24 cellular contexts compared by ENCODE assay signal in genomic region chr3:117366574-117366973, GRCh38.
DNase-seq lines count a peak whose midpoint lies in the region; ATAC-seq and TF ChIP-seq lines count a peak whose summit lies in the region.
"Had no signal": no experiment of that assay in that cellular context is flagged by ENCODE, and none has a peak within 500 bp of the region (broad histone marks: within the 10 kb centered on the region; RNA-seq: fewer than 3 reads in every experiment).

No MANE protein-coding gene starts in this region.

- H3K27ac ChIP-seq in endodermal cell (ENCODE audit: low read depth, low read length) (no peak overlapping the region), A673 (ENCODE audit: low read depth, low read length, poor library complexity, severe bottlenecking) (no peak overlapping the region), ascending aorta (no peak overlapping the region)
- H3K27ac ChIP-seq: KMS-11, Peyer's patch had no signal

- intact Hi-C loops in A673 (cut with micrococcal nuclease; ENCODE audit: unreplicated experiment): no loop called here
- intact Hi-C loops in ascending aorta (cut with DNase I): no loop called here

- H3K4me1 Mint-ChIP-seq in endodermal cell: peaks cover 9% of the 10 kb centered on the region

- TF ChIP-seq CTCF in endodermal cell (conservative IDR thresholded peaks at IDR 0.05): no peak
- no peak for TF ChIP-seq CTCF in A673 (conservative IDR thresholded peaks at IDR 0.05; ENCODE audit: low read depth, low read length)
- no peak for TF ChIP-seq CTCF in ascending aorta (IDR thresholded peaks at IDR 0.05)

- H3K4me1 ChIP-seq in endodermal cell (ENCODE audit: control insufficient read depth, insufficient read depth, low read length) (peaks cover 14% of the 10 kb centered on the region), A673 (ENCODE audit: insufficient read depth, low read length, poor library complexity, severe bottlenecking) (no peaks in the 10 kb centered on the region), ascending aorta (no peaks in the 10 kb centered on the region)
- H3K4me1 ChIP-seq: Peyer's patch had no signal

- no peak overlapping the region for H3K4me3 Mint-ChIP-seq in endodermal cell
- H3K4me3 Mint-ChIP-seq: CD8-positive, alpha-beta T cell had no signal

- peaks cover 29% of the 10 kb centered on the region for H3K9me3 Mint-ChIP-seq in endodermal cell

- H3K9me3 ChIP-seq in endodermal cell (ENCODE audit: control insufficient read depth, low read length): peaks cover 4% of the 10 kb centered on the region
- H3K9me3 ChIP-seq in A673 (ENCODE audit: low read depth, low read length, poor library complexity, severe bottlenecking): no peaks in the 10 kb centered on the region
- H3K9me3 ChIP-seq in ascending aorta: peaks cover 0 to 3% of the 10 kb centered on the region in 2 donors
- H3K9me3 ChIP-seq: Peyer's patch had no signal

- H3K36me3 Mint-ChIP-seq in endodermal cell (ENCODE audit: low read depth): no peaks in the 10 kb centered on the region
- H3K36me3 Mint-ChIP-seq: CD8-positive, alpha-beta T cell had no signal

- no peaks in the 10 kb centered on the region for H3K27me3 ChIP-seq in endodermal cell (ENCODE audit: control insufficient read depth, insufficient read depth, low read length, poor library complexity, severe bottlenecking)
- no peaks in the 10 kb centered on the region for H3K27me3 ChIP-seq in A673 (replicated peaks; ENCODE audit: insufficient read depth, low read depth, low read length, poor library complexity)
- H3K27me3 ChIP-seq in ascending aorta: no peaks in the 10 kb centered on the region
- H3K27me3 ChIP-seq: Peyer's patch had no signal

- H3K27me3 Mint-ChIP-seq in endodermal cell (ENCODE audit: insufficient read depth): no peaks in the 10 kb centered on the region

- peak; percentile 62 for ATAC-seq in GM18508 (IDR thresholded peaks at IDR 0.05; ENCODE audit: insufficient read depth, unreplicated experiment)
- ATAC-seq in GM19395 (IDR thresholded peaks at IDR 0.05; ENCODE audit: unreplicated experiment): peak; percentile 69
- ATAC-seq in GM21528 (IDR thresholded peaks at IDR 0.05; ENCODE audit: low FRiP score, unreplicated experiment): peak; percentile 47
- ATAC-seq in HG03175 (IDR thresholded peaks at IDR 0.05; ENCODE audit: unreplicated experiment): peak; percentile 74
- ATAC-seq in HG02571 (IDR thresholded peaks at IDR 0.05; ENCODE audit: unreplicated experiment): no peak
- ATAC-seq: CD8-positive, alpha-beta T cell; HCT116; SK-N-SH treated with all-trans-retinoic acid at 6 μM for 48 hours had no signal

- no peak overlapping the region for H3K27ac Mint-ChIP-seq in endodermal cell
- H3K27ac Mint-ChIP-seq: CD8-positive, alpha-beta T cell had no signal

- BruUV-seq in A673 (replicated peaks; lab: Mats Ljungman, UMichigan): no TSS peak

- no peak for DNase-seq in endodermal cell
- no peak for DNase-seq in A673 (ENCODE audit: low spot score)
- no peak for DNase-seq in ascending aorta (ENCODE audit: low spot score in 2 of 2)
- DNase-seq: 8988T; AML-193; C1 segment of cervical spinal cord; CD8-positive, alpha-beta T cell; DMS153; IMR-90; NCI-H1105; NCI-H1694; NCI-H2081; NCI-H2171; NCI-H524 treated with DMSO at 0.1 percent for 48 hours; NCI-H82; Peyer's patch had no signal

- H3K36me3 ChIP-seq in endodermal cell (ENCODE audit: control insufficient read depth, insufficient read depth, low read length) (no peaks in the 10 kb centered on the region), A673 (ENCODE audit: insufficient read depth, low read length, poor library complexity, severe bottlenecking) (no peaks in the 10 kb centered on the region), ascending aorta (no peaks in the 10 kb centered on the region)
- H3K36me3 ChIP-seq: Peyer's patch had no signal

- CTCF ChIA-PET in A673 (lab: Charles Lee): no interaction called here

- no peak overlapping the region for H3K9ac ChIP-seq in endodermal cell (ENCODE audit: extremely low read depth, low read length, poor library complexity, severe bottlenecking)
- H3K9ac ChIP-seq: KMS-11 had no signal

- POLR2A ChIA-PET in A673 (lab: Charles Lee; ENCODE audit: low non-redundant PET): no interaction called here

- H3K4me3 ChIP-seq in endodermal cell (ENCODE audit: low read length): no peak overlapping the region
- H3K4me3 ChIP-seq in A673 (ENCODE audit: low read depth, low read length, poor library complexity, severe bottlenecking): no peak overlapping the region
- no peak overlapping the region for H3K4me3 ChIP-seq in ascending aorta
- H3K4me3 ChIP-seq: Peyer's patch had no signal
